Comparison of ENCODE assay signal across 27 cellular contexts in genomic region chr6:15722731-15723130, GRCh38.
"Had no signal": no experiment of that assay in that cellular context is flagged by ENCODE, and none has a peak within 500 bp of the region (broad histone marks: within the 10 kb centered on the region; RNA-seq: fewer than 3 reads in every experiment).

No MANE protein-coding gene starts in this region.

- H3K27ac Mint-ChIP-seq: natural killer cell treated with Interleukin-12 subunit alpha and Interleukin-12 subunit beta and Interleukin-15 and Interleukin-18, amount 100 ng/mL, for 72 hours; neural progenitor cell; stimulated activated memory B cell treated with anti-CD40 and anti-IgM and Interleukin-4, amounts not matched to agents 10 μg/mL and 1 μg/mL and 100 μg/mL, for 72 hours; stimulated activated naive CD8-positive, alpha-beta T cell treated with anti-CD3 and anti-CD28 coated beads, Interleukin-15, amount 100 ng/mL, for 72 hours; type B pancreatic cell had no signal

- H3K4me2 ChIP-seq: neural progenitor cell had no signal

- H3K4me1 Mint-ChIP-seq: stimulated activated memory B cell treated with anti-CD40 and anti-IgM and Interleukin-4, amounts not matched to agents 10 μg/mL and 1 μg/mL and 100 μg/mL, for 72 hours had no signal

- H2AFZ ChIP-seq: neural progenitor cell had no signal

- H3K4me1 ChIP-seq: pancreas, prostate gland, right atrium auricular region, right lobe of liver, sigmoid colon, testis, tibial artery, transverse colon, upper lobe of right lung, uterus had no signal

- FAIRE-seq: pancreas, small intestine had no signal

- H3K9ac ChIP-seq: neural progenitor cell had no signal

- DNase-seq: naive B cell; naive thymus-derived CD8-positive, alpha-beta T cell; nucleus accumbens; pancreas; retina; right lobe of liver; sigmoid colon; small intestine; stimulated activated CD4-positive, alpha-beta T cell treated with anti-CD3 and anti-CD28 coated beads, Interleukin-15, amount 100 ng/mL, for 24 hours; stimulated activated CD4-positive, alpha-beta T cell treated with anti-CD3 and anti-CD28 coated beads, Interleukin-4, amount 100 ng/mL, for 1 hour; stimulated activated CD4-positive, alpha-beta T cell treated with anti-CD3 and anti-CD28 coated beads, Interleukin-4, amount 100 ng/mL, for 4 hours; stimulated activated CD8-positive, alpha-beta memory T cell treated with anti-CD3 and anti-CD28 coated beads, Interleukin-4, amount 100 ng/mL, for 48 hours; stimulated activated naive CD4-positive, alpha-beta T cell; stimulated activated naive CD8-positive, alpha-beta T cell treated with anti-CD3 and anti-CD28 coated beads, Interleukin-15, amount 100 ng/mL, for 72 hours; stimulated activated naive CD8-positive, alpha-beta T cell treated with anti-CD3 and anti-CD28 coated beads, Interleukin-15, Interleukin-2, amounts not matched to agents 100 U/mL and 50 U/mL, for 24 hours; testis; tibial artery; transverse colon; upper lobe of right lung; uterus had no signal

- H3K36me3 Mint-ChIP-seq: naive B cell; natural killer cell treated with Interleukin-12 subunit alpha and Interleukin-12 subunit beta and Interleukin-15 and Interleukin-18, amount 100 ng/mL, for 72 hours; neural progenitor cell; stimulated activated memory B cell treated with anti-CD40 and anti-IgM and Interleukin-4, amounts not matched to agents 10 μg/mL and 1 μg/mL and 100 μg/mL, for 72 hours; type B pancreatic cell had no signal

- H3K27ac ChIP-seq: neural progenitor cell, neutrophil, pancreas, prostate gland, right atrium auricular region, right lobe of liver, sigmoid colon, testis, tibial artery, transverse colon, upper lobe of right lung, uterus had no signal

- H3K9me3 Mint-ChIP-seq: natural killer cell treated with Interleukin-12 subunit alpha and Interleukin-12 subunit beta and Interleukin-15 and Interleukin-18, amount 100 ng/mL, for 72 hours; stimulated activated memory B cell treated with anti-CD40 and anti-IgM and Interleukin-4, amounts not matched to agents 10 μg/mL and 1 μg/mL and 100 μg/mL, for 72 hours had no signal

- ATAC-seq: naive thymus-derived CD8-positive, alpha-beta T cell; natural killer cell treated with Interleukin-12 subunit alpha and Interleukin-12 subunit beta and Interleukin-15 and Interleukin-18, amount 100 ng/mL, for 72 hours; pancreas; right lobe of liver; stimulated activated memory B cell treated with anti-CD40 and anti-IgM and Interleukin-4, amounts not matched to agents 10 μg/mL and 1 μg/mL and 100 μg/mL, for 72 hours; stimulated activated naive CD8-positive, alpha-beta T cell treated with anti-CD3 and anti-CD28 coated beads, Interleukin-15, amount 100 ng/mL, for 72 hours; stimulated activated naive CD8-positive, alpha-beta T cell treated with anti-CD3 and anti-CD28 coated beads, Interleukin-15, Interleukin-2, amounts not matched to agents 100 U/mL and 50 U/mL, for 24 hours; upper lobe of right lung had no signal

- H3K27me3 ChIP-seq: neural progenitor cell, neutrophil, pancreas, right atrium auricular region, right lobe of liver, sigmoid colon, testis, tibial artery, transverse colon, upper lobe of right lung, uterus had no signal

- H3K36me3 ChIP-seq: neural progenitor cell, neutrophil, pancreas, prostate gland, right atrium auricular region, right lobe of liver, sigmoid colon, tibial artery, transverse colon, upper lobe of right lung, uterus had no signal

- H3K4me3 Mint-ChIP-seq: naive B cell; naive thymus-derived CD8-positive, alpha-beta T cell; natural killer cell treated with Interleukin-12 subunit alpha and Interleukin-12 subunit beta and Interleukin-15 and Interleukin-18, amount 100 ng/mL, for 72 hours; neural progenitor cell; stimulated activated memory B cell treated with anti-CD40 and anti-IgM and Interleukin-4, amounts not matched to agents 10 μg/mL and 1 μg/mL and 100 μg/mL, for 72 hours; stimulated activated naive CD8-positive, alpha-beta T cell treated with anti-CD3 and anti-CD28 coated beads, Interleukin-15, amount 100 ng/mL, for 72 hours; type B pancreatic cell had no signal

- H3K9me3 ChIP-seq: neutrophil, pancreas, prostate gland, right atrium auricular region, right lobe of liver, sigmoid colon, testis, tibial artery, transverse colon, upper lobe of right lung, uterus had no signal

- H3K27me3 Mint-ChIP-seq: stimulated activated memory B cell treated with anti-CD40 and anti-IgM and Interleukin-4, amounts not matched to agents 10 μg/mL and 1 μg/mL and 100 μg/mL, for 72 hours; stimulated activated naive CD8-positive, alpha-beta T cell treated with anti-CD3 and anti-CD28 coated beads, Interleukin-15, amount 100 ng/mL, for 72 hours had no signal

- H3K4me3 ChIP-seq: neural progenitor cell, pancreas, prostate gland, right atrium auricular region, right lobe of liver, sigmoid colon, testis, tibial artery, transverse colon, upper lobe of right lung, uterus had no signal
